ENCODE assay signal across 17 cellular contexts in the genomic region with DNA sequence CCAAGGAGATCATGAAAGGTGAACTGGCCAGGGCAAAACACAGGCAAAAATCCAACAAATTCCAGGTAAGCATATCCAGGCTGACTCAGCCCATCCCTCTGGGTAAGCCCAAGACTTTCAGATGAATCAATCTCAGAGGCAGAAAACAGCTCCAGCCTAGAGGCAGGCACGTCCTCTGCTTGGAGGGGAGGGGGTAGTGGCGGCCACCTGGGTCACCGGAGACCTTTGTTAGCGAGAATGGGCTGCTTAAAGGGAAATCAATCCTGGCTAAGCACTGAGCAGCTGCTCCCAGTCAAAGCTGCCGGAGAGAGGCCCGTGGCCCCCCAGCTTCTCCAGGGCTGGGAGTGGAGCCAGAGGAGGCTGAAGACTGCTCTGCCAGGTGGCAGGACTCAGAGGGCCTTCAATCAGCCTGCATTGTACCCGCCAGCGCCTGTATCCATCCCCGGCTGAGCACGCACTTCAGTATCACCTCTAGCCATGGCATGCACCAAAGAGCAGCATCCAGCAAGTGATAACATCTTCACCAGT. TPM values are rescaled to one million over a fixed set of nuclear protein-coding genes. Genes with fewer than 3 reads are reported as not detected.
A peak's percentile ranks its signal among the peaks of the same experiment; 100 is the strongest.
DNase-seq lines count a peak whose midpoint lies in the region; ATAC-seq, FAIRE-seq and TF ChIP-seq lines count a peak whose summit lies in the region.
"Had no signal": no experiment of that assay in that cellular context is flagged by ENCODE, and none has a peak within 500 bp of the region (broad histone marks: within the 10 kb centered on the region; RNA-seq: fewer than 3 reads in every experiment).

No MANE protein-coding gene starts in this region.

- H3K27me3 ChIP-seq in RWPE2 (ENCODE audit: insufficient read depth, poor library complexity, severe bottlenecking), result no peaks in the 10 kb centered on the region
- H3K27me3 ChIP-seq: gastrocnemius medialis, left lung, neutrophil had no signal

- no peak for TF ChIP-seq CTCF in RWPE2 (IDR thresholded peaks at IDR 0.05; ENCODE audit: poor library complexity, severe bottlenecking)

- ATAC-seq in RWPE2 (ENCODE audit: low read depth), result peak; percentile 94
- no peak for ATAC-seq in HG03108 (IDR thresholded peaks at IDR 0.05; ENCODE audit: unreplicated experiment)
- ATAC-seq in activated naive CD4-positive, alpha-beta T cell treated with anti-CD3 and anti-CD28 coated beads, Interleukin-2, amount 50 U/mL, for 72 hours, result no peak
- ATAC-seq: gastrocnemius medialis, left lung had no signal

- H3K9me3 ChIP-seq in RWPE2 (ENCODE audit: severe bottlenecking), result no peaks in the 10 kb centered on the region
- H3K9me3 ChIP-seq: gastrocnemius medialis, left lung, neutrophil had no signal

- H3K4me1 ChIP-seq in RWPE2 (ENCODE audit: insufficient read depth, poor library complexity, severe bottlenecking), result no peaks in the 10 kb centered on the region
- H3K4me1 ChIP-seq: gastrocnemius medialis, left lung had no signal

- no peak overlapping the region for H3K27ac Mint-ChIP-seq in activated naive CD4-positive, alpha-beta T cell treated with anti-CD3 and anti-CD28 coated beads, Interleukin-2, amount 50 U/mL, for 72 hours

- DNase-seq in DMS79 (lab: John Stamatoyannopoulos, UW) (peak; percentile 47), NCI-H1694 treated with DMSO at 0.1 percent for 48 hours (lab: John Stamatoyannopoulos, UW) (peak; percentile 38), RWPE2 (ENCODE audit: low spot score) (no peak), iPS-NIHi11 (ENCODE audit: low spot score) (peak; percentile 42), KBM-7 (no peak), HTR-8/SVneo (ENCODE audit: insufficient read length, low spot score) (no peak)
- no peak for DNase-seq in activated naive CD4-positive, alpha-beta T cell treated with anti-CD3 and anti-CD28 coated beads, Interleukin-2, amount 50 U/mL, for 72 hours (ENCODE audit: low spot score in 2 of 2)
- DNase-seq: activated CD4-positive, alpha-beta T cell treated with anti-CD3 and anti-CD28 coated beads, Interleukin-2, amount 50 U/mL, for 4 hours; activated naive CD4-positive, alpha-beta T cell treated with Interleukin-2 at 50 U/mL for 16 hours; gastrocnemius medialis; left lung; NCI-H2029 treated with DMSO at 0.1 percent for 48 hours; stimulated activated CD4-positive, alpha-beta T cell treated with anti-CD3 and anti-CD28 coated beads, Interleukin-15, amount 100 ng/mL, for 24 hours had no signal

- in situ Hi-C loops in KBM-7 (cut with MboI; ENCODE audit: low pct_unique_long_range_greater_than_20kb, low sequenced_read_pairs), result no loop called here

- no peaks in the 10 kb centered on the region for H3K36me3 ChIP-seq in RWPE2 (ENCODE audit: low read depth)
- H3K36me3 ChIP-seq: gastrocnemius medialis, left lung, neutrophil had no signal

- no peaks in the 10 kb centered on the region for H3K9me3 Mint-ChIP-seq in activated naive CD4-positive, alpha-beta T cell treated with anti-CD3 and anti-CD28 coated beads, Interleukin-2, amount 50 U/mL, for 72 hours

- no peak overlapping the region for H3K4me3 ChIP-seq in RWPE2 (ENCODE audit: severe bottlenecking)
- H3K4me3 ChIP-seq: gastrocnemius medialis, left lung had no signal

- H3K27ac ChIP-seq in RWPE2 (ENCODE audit: poor library complexity, severe bottlenecking), result peak overlapping the region; percentile 36
- H3K27ac ChIP-seq: gastrocnemius medialis, left lung, neutrophil had no signal

- H3K36me3 Mint-ChIP-seq in activated naive CD4-positive, alpha-beta T cell treated with anti-CD3 and anti-CD28 coated beads, Interleukin-2, amount 50 U/mL, for 72 hours, result no peaks in the 10 kb centered on the region

- no peak for FAIRE-seq in HTR-8/SVneo (lab: Jason Lieb, UNC)
- FAIRE-seq: colon, G401.6 had no signal

RNA-seq across cellular contexts. Expression of gene PIN1, which starts 48.2 kb away (rescaled TPM):
- total RNA-seq in activated naive CD4-positive, alpha-beta T cell treated with anti-CD3 and anti-CD28 coated beads, Interleukin-2, amount 50 U/mL, for 72 hours, result 100 to 1,000 TPM in 1 of 2 donors, 10 to 100 TPM in 1; 75.7 to 100 TPM

RNA-seq across cellular contexts. Expression of gene OLFM2, which starts 53.0 kb away (rescaled TPM):
- total RNA-seq in activated naive CD4-positive, alpha-beta T cell treated with anti-CD3 and anti-CD28 coated beads, Interleukin-2, amount 50 U/mL, for 72 hours, result 1 to 10 TPM; 1.7 to 5.0 TPM

RNA-seq across cellular contexts. Expression of gene UBL5, which starts 55.6 kb away (rescaled TPM):
- 100 to 1,000 TPM; 268 to 366 TPM for total RNA-seq in activated naive CD4-positive, alpha-beta T cell treated with anti-CD3 and anti-CD28 coated beads, Interleukin-2, amount 50 U/mL, for 72 hours

Comparison
In these comparisons a context has a peak if more than half of its experiments do, and no peak if none do; other contexts are left out.
1. DNase-seq: peak in DMS79 (single experiment), NCI-H1694 treated with DMSO at 0.1 percent for 48 hours (single experiment) and iPS-NIHi11 (single experiment); none in RWPE2 (single experiment), KBM-7 (single experiment), HTR-8/SVneo (single experiment) and activated naive CD4-positive, alpha-beta T cell treated with anti-CD3 and anti-CD28 coated beads, Interleukin-2, amount 50 U/mL, for 72 hours (0 of 2).